In the genomic region with DNA sequence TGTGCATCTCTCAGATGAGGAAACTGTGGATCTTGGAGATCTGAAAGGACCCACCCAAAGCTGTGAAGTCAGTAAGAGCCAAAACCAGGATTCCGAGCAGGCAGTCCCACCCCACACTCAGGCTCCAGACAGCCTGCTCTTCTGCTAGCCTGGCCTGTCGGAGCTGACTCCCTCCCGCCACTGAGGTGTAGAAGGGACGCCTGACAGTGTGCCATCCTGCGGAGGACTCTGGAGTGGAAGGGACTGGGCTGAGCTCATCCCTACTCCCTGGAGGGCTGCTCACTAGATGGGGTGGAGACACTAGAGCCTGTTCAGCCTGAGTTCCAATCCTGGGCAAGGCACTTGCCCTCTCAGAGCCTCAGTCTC, we compare ENCODE assay signal across 26 cellular contexts. TPM values are rescaled to one million over a fixed set of nuclear protein-coding genes. Genes with fewer than 3 reads are reported as not detected.
"Had no signal": no experiment of that assay in that cellular context is flagged by ENCODE, and none has a peak within 500 bp of the region (broad histone marks: within the 10 kb centered on the region; RNA-seq: fewer than 3 reads in every experiment).

No MANE protein-coding gene starts in this region.

- H3K27me3 ChIP-seq: SJCRH30 had no signal

- ATAC-seq: Panc1, PC-3, Right ventricle myocardium inferior, SK-N-SH treated with all-trans-retinoic acid at 6 μM for 48 hours had no signal

- H3K9me3 ChIP-seq: SJCRH30 had no signal

- H3K27ac ChIP-seq: KMS-11, SJCRH30 had no signal

- H3K4me2 ChIP-seq: KMS-11 had no signal

- H3K9ac ChIP-seq: KMS-11 had no signal

- DNase-seq: IMR-90, Kasumi-1, MM.1S, NCI-H1092 treated with DMSO at 0.1 percent for 48 hours, NCI-H1436, NCI-H187, NCI-H2029, NCI-H2081 treated with DMSO at 0.1 percent for 48 hours, NCI-H2171, NCI-H226, NCI-H446, NCI-H510A, NCI-H524 treated with DMSO at 0.1 percent for 48 hours, NCI-H69, NCI-H774, PC-3, SHP77 treated with DMSO at 0.1 percent for 48 hours, SJCRH30, T-helper 1 cell had no signal

- H3K4me1 ChIP-seq: SJCRH30 had no signal

- H3K4me3 ChIP-seq: SJCRH30 had no signal

- H3K36me3 ChIP-seq: SJCRH30 had no signal

RNA-seq across cellular contexts. Expression of a gene that starts 36.0 kb away (rescaled TPM):
- total RNA-seq: HT-29, OCI-LY7, RPMI7951 had no signal

RNA-seq across cellular contexts. Expression of a gene that starts 37.7 kb away (rescaled TPM):
- total RNA-seq: IMR-90, Right ventricle myocardium inferior, RPMI7951 had no signal
- polyA plus RNA-seq: IMR-90 had no signal
